ENCODE assay signal across 24 cellular contexts in the genomic region with DNA sequence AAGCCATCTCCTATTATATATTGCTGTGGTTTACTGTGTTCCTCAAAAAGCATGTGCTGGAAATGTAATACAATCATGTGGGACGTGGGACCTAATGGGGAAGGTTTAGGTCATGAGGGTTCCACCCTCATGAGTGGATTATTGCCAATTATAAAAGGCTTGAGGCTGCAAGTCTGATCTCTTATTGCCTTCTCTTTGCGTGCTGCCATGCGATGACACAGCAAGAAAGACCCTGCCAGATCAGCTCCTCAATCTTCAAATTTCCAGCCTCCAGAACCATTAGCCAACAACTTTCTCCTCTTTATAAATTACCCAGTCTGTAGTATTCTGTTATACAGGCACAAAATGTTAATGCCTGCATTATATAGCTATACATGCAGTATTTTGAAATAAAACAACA. TPM values are rescaled to one million over a fixed set of nuclear protein-coding genes. Genes with fewer than 3 reads are reported as not detected.
"Had no signal": no experiment of that assay in that cellular context is flagged by ENCODE, and none has a peak within 500 bp of the region (broad histone marks: within the 10 kb centered on the region; RNA-seq: fewer than 3 reads in every experiment).

No MANE protein-coding gene starts in this region.

- ATAC-seq: activated CD8-positive, alpha-beta T cell treated with anti-CD3 and anti-CD28 coated beads, Interleukin-2, amount 10 ng/mL, durations not matched to agents 7 days and 5 days; Panc1; Right ventricle myocardium inferior; WTC11 had no signal

- H3K4me1 ChIP-seq: breast epithelium had no signal

- H3K4me3 Mint-ChIP-seq: activated CD8-positive, alpha-beta T cell treated with anti-CD3 and anti-CD28 coated beads, Interleukin-2, amount 10 ng/mL, durations not matched to agents 7 days and 5 days; activated naive CD4-positive, alpha-beta T cell treated with anti-CD3 and anti-CD28 coated beads, Interleukin-2, amount 50 U/mL, for 24 hours; T-helper 1 cell treated with Interleukin-12 subunit alpha and Interleukin-12 subunit beta and Interleukin-4 antibody, amounts not matched to agents 30 μg/mL and 1 μg/mL, for 36 hours; WTC11 had no signal

- H3K27ac ChIP-seq: breast epithelium had no signal

- DNase-seq: activated CD4-positive, alpha-beta T cell treated with anti-CD3 and anti-CD28 coated beads for 48 hours; activated CD4-positive, alpha-beta T cell treated with anti-CD3 and anti-CD28 coated beads, Interleukin-2, amount 50 U/mL, for 4 hours; activated CD4-positive, CD25-positive, alpha-beta regulatory T cell treated with anti-CD3 and anti-CD28 coated beads, Interleukin-2, amount 50 U/mL, for 72 hours; activated CD8-positive, alpha-beta memory T cell treated with anti-CD3 and anti-CD28 coated beads, Interleukin-2, amount 50 U/mL, for 48 hours; activated CD8-positive, alpha-beta T cell treated with anti-CD3 and anti-CD28 coated beads, Interleukin-2, amount 10 ng/mL, durations not matched to agents 7 days and 5 days; activated effector memory CD4-positive, alpha-beta T cell treated with Interleukin-2 at 50 U/mL for 16 hours; activated naive CD4-positive, alpha-beta T cell; activated T-cell treated with anti-CD3 and anti-CD28 coated beads, Interleukin-2, amount 50 U/mL, for 1 hour; aorta; caudate nucleus; MM.1S; NCI-H187 treated with DMSO at 0.1 percent for 48 hours; NCI-H345; NCI-H510A; NK-92 treated with Interleukin-12 subunit alpha and Interleukin-12 subunit beta, amount 100 ng/mL, for 24 hours; OCI-M1; RPMI8226 had no signal

- H3K27ac Mint-ChIP-seq: activated CD8-positive, alpha-beta T cell treated with anti-CD3 and anti-CD28 coated beads, Interleukin-2, amount 10 ng/mL, durations not matched to agents 7 days and 5 days; activated naive CD4-positive, alpha-beta T cell treated with anti-CD3 and anti-CD28 coated beads, Interleukin-2, amount 50 U/mL, for 24 hours; T-helper 1 cell treated with Interleukin-12 subunit alpha and Interleukin-12 subunit beta and Interleukin-4 antibody, amounts not matched to agents 30 μg/mL and 1 μg/mL, for 36 hours; WTC11 had no signal

- H3K36me3 Mint-ChIP-seq: activated naive CD4-positive, alpha-beta T cell treated with anti-CD3 and anti-CD28 coated beads, Interleukin-2, amount 50 U/mL, for 24 hours had no signal

- H3K27me3 ChIP-seq: breast epithelium had no signal

- H3K27me3 Mint-ChIP-seq: activated naive CD4-positive, alpha-beta T cell treated with anti-CD3 and anti-CD28 coated beads, Interleukin-2, amount 50 U/mL, for 24 hours had no signal

- H3K4me1 Mint-ChIP-seq: activated naive CD4-positive, alpha-beta T cell treated with anti-CD3 and anti-CD28 coated beads, Interleukin-2, amount 50 U/mL, for 24 hours had no signal

RNA-seq across cellular contexts. Expression of gene MARCHF11, which starts 45.4 kb away (rescaled TPM):
- total RNA-seq: activated CD8-positive, alpha-beta T cell treated with anti-CD3 and anti-CD28 coated beads, Interleukin-2, amount 10 ng/mL, durations not matched to agents 7 days and 5 days; aorta; breast epithelium; chondrocyte had no signal
- polyA plus RNA-seq: aorta had no signal
